Comparison of ENCODE assay signal across 1 cellular context in the genomic region with DNA sequence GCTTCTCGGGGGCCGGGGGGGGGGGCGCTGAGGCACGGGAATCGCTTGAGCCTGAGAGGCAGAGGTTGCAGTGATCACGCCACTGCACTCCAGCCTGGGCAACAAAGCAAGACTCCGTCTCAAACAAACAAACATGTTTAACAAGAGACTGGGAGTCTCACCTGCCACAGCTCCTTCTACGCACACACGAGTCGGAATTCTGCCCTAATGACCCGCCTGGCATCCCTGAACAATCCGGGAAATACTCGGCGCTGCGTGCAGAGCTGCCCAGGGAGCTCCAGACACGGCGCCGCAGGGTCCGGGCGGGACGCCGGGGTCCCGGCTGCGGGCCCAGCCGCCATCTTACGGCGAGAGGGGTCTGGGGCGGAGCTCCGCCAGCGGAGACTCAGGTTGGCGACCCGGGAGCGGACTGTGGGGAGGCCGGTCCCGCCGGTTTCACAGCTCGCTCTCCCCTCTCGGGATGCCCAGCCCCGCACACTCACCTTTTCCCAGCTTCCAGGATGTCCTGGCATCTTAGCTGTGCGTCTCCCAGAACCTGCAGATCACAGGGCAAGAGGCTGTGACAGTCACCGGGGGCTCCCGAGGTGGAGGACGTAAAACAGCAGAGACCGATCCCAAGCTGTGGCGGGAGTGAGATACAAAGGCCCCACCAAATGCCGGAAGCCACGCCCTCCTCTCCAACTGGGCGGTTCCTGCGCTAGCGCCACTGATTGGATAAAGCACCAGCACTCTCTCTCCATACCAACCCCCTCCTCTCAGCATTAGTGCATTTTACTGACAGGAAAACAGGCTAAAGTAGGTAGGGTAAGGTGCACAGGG.
A peak's percentile ranks its signal among the peaks of the same experiment; 100 is the strongest.
TF ChIP-seq lines count a peak whose summit lies in the region.

No MANE protein-coding gene starts in this region.

TF ChIP-seq in HepG2, 621 proteins besides CTCF, POLR2A, EP300 and RAD21 (continued from another document and continues in another):
- TF ChIP-seq, protein P1, sequence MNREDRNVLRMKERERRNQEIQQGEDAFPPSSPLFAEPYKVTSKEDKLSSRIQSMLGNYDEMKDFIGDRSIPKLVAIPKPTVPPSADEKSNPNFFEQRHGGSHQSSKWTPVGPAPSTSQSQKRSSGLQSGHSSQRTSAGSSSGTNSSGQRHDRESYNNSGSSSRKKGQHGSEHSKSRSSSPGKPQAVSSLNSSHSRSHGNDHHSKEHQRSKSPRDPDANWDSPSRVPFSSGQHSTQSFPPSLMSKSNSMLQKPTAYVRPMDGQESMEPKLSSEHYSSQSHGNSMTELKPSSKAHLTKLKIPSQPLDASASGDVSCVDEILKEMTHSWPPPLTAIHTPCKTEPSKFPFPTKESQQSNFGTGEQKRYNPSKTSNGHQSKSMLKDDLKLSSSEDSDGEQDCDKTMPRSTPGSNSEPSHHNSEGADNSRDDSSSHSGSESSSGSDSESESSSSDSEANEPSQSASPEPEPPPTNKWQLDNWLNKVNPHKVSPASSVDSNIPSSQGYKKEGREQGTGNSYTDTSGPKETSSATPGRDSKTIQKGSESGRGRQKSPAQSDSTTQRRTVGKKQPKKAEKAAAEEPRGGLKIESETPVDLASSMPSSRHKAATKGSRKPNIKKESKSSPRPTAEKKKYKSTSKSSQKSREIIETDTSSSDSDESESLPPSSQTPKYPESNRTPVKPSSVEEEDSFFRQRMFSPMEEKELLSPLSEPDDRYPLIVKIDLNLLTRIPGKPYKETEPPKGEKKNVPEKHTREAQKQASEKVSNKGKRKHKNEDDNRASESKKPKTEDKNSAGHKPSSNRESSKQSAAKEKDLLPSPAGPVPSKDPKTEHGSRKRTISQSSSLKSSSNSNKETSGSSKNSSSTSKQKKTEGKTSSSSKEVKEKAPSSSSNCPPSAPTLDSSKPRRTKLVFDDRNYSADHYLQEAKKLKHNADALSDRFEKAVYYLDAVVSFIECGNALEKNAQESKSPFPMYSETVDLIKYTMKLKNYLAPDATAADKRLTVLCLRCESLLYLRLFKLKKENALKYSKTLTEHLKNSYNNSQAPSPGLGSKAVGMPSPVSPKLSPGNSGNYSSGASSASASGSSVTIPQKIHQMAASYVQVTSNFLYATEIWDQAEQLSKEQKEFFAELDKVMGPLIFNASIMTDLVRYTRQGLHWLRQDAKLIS (CRISPR knock-in tag; IDR thresholded peaks at IDR 0.05) = no peak
- TF ChIP-seq, protein P2, sequence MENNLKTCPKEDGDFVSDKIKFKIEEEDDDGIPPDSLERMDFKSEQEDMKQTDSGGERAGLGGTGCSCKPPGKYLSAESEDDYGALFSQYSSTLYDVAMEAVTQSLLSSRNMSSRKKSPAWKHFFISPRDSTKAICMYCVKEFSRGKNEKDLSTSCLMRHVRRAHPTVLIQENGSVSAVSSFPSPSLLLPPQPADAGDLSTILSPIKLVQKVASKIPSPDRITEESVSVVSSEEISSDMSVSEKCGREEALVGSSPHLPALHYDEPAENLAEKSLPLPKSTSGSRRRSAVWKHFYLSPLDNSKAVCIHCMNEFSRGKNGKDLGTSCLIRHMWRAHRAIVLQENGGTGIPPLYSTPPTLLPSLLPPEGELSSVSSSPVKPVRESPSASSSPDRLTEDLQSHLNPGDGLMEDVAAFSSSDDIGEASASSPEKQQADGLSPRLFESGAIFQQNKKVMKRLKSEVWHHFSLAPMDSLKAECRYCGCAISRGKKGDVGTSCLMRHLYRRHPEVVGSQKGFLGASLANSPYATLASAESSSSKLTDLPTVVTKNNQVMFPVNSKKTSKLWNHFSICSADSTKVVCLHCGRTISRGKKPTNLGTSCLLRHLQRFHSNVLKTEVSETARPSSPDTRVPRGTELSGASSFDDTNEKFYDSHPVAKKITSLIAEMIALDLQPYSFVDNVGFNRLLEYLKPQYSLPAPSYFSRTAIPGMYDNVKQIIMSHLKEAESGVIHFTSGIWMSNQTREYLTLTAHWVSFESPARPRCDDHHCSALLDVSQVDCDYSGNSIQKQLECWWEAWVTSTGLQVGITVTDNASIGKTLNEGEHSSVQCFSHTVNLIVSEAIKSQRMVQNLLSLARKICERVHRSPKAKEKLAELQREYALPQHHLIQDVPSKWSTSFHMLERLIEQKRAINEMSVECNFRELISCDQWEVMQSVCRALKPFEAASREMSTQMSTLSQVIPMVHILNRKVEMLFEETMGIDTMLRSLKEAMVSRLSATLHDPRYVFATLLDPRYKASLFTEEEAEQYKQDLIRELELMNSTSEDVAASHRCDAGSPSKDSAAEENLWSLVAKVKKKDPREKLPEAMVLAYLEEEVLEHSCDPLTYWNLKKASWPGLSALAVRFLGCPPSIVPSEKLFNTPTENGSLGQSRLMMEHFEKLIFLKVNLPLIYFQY (CRISPR knock-in tag; IDR thresholded peaks at IDR 0.05; ENCODE audit: borderline replicate concordance) = no peak
- TF ChIP-seq, protein P3, sequence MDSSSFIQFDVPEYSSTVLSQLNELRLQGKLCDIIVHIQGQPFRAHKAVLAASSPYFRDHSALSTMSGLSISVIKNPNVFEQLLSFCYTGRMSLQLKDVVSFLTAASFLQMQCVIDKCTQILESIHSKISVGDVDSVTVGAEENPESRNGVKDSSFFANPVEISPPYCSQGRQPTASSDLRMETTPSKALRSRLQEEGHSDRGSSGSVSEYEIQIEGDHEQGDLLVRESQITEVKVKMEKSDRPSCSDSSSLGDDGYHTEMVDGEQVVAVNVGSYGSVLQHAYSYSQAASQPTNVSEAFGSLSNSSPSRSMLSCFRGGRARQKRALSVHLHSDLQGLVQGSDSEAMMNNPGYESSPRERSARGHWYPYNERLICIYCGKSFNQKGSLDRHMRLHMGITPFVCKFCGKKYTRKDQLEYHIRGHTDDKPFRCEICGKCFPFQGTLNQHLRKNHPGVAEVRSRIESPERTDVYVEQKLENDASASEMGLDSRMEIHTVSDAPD (CRISPR knock-in tag; IDR thresholded peaks at IDR 0.05) = no peak
- TF ChIP-seq MAZ (IDR thresholded peaks at IDR 0.05; ENCODE audit: borderline replicate concordance, low read depth, low read length) (no peak), MAZ (CRISPR knock-in tag; IDR thresholded peaks at IDR 0.05; ENCODE audit: low read depth) (peak; percentile 67), ESRRA (CRISPR knock-in tag; IDR thresholded peaks at IDR 0.05; ENCODE audit: low read depth) (0 out of 2 replicates have a peak, but pooled peaks have one; percentile 44), ZNF557 (CRISPR knock-in tag; IDR thresholded peaks at IDR 0.05) (no peak), TRIM24 (CRISPR knock-in tag; IDR thresholded peaks at IDR 0.05) (no peak), STAT5B (CRISPR knock-in tag; IDR thresholded peaks at IDR 0.05) (no peak), ZNF841 (CRISPR knock-in tag; IDR thresholded peaks at IDR 0.05; ENCODE audit: borderline replicate concordance) (0 out of 2 replicates have a peak, but pooled peaks have one; percentile 49), PITX1 (CRISPR knock-in tag; IDR thresholded peaks at IDR 0.05) (no peak; the same call in 1 of the 2 replicates), SNAPC2 (CRISPR knock-in tag; IDR thresholded peaks at IDR 0.05) (no peak), YEATS2 (CRISPR knock-in tag; IDR thresholded peaks at IDR 0.05; ENCODE audit: borderline replicate concordance) (no peak), LCORL (IDR thresholded peaks at IDR 0.05) (no peak), LCORL (CRISPR knock-in tag; IDR thresholded peaks at IDR 0.05) (peak; percentile 38; the same call in 1 of the 2 replicates), PHF21A (CRISPR knock-in tag; IDR thresholded peaks at IDR 0.05) (no peak), ZNF333 (CRISPR knock-in tag; IDR thresholded peaks at IDR 0.05; ENCODE audit: borderline replicate concordance) (peak; percentile 36; the same call in 1 of the 2 replicates), PAF1 (CRISPR knock-in tag; IDR thresholded peaks at IDR 0.05) (no peak), ZNF383 (CRISPR knock-in tag; IDR thresholded peaks at IDR 0.05; ENCODE audit: borderline replicate concordance) (0 out of 2 replicates have a peak, but pooled peaks have one; percentile 56), TARDBP (CRISPR knock-in tag; IDR thresholded peaks at IDR 0.05) (no peak), FLYWCH1 (CRISPR knock-in tag; IDR thresholded peaks at IDR 0.05) (no peak), SMYD3 (CRISPR knock-in tag; IDR thresholded peaks at IDR 0.05) (no peak), NBN (conservative IDR thresholded peaks at IDR 0.05) (no peak)
- TF ChIP-seq, protein P4, sequence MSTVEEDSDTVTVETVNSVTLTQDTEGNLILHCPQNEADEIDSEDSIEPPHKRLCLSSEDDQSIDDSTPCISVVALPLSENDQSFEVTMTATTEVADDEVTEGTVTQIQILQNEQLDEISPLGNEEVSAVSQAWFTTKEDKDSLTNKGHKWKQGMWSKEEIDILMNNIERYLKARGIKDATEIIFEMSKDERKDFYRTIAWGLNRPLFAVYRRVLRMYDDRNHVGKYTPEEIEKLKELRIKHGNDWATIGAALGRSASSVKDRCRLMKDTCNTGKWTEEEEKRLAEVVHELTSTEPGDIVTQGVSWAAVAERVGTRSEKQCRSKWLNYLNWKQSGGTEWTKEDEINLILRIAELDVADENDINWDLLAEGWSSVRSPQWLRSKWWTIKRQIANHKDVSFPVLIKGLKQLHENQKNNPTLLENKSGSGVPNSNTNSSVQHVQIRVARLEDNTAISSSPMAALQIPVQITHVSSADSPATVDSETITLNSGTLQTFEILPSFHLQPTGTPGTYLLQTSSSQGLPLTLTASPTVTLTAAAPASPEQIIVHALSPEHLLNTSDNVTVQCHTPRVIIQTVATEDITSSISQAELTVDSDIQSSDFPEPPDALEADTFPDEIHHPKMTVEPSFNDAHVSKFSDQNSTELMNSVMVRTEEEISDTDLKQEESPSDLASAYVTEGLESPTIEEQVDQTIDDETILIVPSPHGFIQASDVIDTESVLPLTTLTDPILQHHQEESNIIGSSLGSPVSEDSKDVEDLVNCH (CRISPR knock-in tag; IDR thresholded peaks at IDR 0.05) = no peak
- TF ChIP-seq, protein P5, sequence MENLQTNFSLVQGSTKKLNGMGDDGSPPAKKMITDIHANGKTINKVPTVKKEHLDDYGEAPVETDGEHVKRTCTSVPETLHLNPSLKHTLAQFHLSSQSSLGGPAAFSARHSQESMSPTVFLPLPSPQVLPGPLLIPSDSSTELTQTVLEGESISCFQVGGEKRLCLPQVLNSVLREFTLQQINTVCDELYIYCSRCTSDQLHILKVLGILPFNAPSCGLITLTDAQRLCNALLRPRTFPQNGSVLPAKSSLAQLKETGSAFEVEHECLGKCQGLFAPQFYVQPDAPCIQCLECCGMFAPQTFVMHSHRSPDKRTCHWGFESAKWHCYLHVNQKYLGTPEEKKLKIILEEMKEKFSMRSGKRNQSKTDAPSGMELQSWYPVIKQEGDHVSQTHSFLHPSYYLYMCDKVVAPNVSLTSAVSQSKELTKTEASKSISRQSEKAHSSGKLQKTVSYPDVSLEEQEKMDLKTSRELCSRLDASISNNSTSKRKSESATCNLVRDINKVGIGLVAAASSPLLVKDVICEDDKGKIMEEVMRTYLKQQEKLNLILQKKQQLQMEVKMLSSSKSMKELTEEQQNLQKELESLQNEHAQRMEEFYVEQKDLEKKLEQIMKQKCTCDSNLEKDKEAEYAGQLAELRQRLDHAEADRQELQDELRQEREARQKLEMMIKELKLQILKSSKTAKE (CRISPR knock-in tag; IDR thresholded peaks at IDR 0.05; ENCODE audit: borderline replicate concordance) = no peak
- TF ChIP-seq, protein P6, sequence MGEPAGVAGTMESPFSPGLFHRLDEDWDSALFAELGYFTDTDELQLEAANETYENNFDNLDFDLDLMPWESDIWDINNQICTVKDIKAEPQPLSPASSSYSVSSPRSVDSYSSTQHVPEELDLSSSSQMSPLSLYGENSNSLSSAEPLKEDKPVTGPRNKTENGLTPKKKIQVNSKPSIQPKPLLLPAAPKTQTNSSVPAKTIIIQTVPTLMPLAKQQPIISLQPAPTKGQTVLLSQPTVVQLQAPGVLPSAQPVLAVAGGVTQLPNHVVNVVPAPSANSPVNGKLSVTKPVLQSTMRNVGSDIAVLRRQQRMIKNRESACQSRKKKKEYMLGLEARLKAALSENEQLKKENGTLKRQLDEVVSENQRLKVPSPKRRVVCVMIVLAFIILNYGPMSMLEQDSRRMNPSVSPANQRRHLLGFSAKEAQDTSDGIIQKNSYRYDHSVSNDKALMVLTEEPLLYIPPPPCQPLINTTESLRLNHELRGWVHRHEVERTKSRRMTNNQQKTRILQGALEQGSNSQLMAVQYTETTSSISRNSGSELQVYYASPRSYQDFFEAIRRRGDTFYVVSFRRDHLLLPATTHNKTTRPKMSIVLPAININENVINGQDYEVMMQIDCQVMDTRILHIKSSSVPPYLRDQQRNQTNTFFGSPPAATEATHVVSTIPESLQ (CRISPR knock-in tag; conservative IDR thresholded peaks at IDR 0.05) = no peak
- TF ChIP-seq, protein P7, sequence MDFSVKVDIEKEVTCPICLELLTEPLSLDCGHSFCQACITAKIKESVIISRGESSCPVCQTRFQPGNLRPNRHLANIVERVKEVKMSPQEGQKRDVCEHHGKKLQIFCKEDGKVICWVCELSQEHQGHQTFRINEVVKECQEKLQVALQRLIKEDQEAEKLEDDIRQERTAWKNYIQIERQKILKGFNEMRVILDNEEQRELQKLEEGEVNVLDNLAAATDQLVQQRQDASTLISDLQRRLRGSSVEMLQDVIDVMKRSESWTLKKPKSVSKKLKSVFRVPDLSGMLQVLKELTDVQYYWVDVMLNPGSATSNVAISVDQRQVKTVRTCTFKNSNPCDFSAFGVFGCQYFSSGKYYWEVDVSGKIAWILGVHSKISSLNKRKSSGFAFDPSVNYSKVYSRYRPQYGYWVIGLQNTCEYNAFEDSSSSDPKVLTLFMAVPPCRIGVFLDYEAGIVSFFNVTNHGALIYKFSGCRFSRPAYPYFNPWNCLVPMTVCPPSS (IDR thresholded peaks at IDR 0.05) = no peak
- TF ChIP-seq, protein P8, sequence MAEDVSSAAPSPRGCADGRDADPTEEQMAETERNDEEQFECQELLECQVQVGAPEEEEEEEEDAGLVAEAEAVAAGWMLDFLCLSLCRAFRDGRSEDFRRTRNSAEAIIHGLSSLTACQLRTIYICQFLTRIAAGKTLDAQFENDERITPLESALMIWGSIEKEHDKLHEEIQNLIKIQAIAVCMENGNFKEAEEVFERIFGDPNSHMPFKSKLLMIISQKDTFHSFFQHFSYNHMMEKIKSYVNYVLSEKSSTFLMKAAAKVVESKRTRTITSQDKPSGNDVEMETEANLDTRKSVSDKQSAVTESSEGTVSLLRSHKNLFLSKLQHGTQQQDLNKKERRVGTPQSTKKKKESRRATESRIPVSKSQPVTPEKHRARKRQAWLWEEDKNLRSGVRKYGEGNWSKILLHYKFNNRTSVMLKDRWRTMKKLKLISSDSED (CRISPR knock-in tag; IDR thresholded peaks at IDR 0.05) = no peak
- TF ChIP-seq, protein P9, sequence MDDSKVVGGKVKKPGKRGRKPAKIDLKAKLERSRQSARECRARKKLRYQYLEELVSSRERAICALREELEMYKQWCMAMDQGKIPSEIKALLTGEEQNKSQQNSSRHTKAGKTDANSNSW (CRISPR knock-in tag; IDR thresholded peaks at IDR 0.05; ENCODE audit: borderline replicate concordance) = no peak
- TF ChIP-seq, protein P10, sequence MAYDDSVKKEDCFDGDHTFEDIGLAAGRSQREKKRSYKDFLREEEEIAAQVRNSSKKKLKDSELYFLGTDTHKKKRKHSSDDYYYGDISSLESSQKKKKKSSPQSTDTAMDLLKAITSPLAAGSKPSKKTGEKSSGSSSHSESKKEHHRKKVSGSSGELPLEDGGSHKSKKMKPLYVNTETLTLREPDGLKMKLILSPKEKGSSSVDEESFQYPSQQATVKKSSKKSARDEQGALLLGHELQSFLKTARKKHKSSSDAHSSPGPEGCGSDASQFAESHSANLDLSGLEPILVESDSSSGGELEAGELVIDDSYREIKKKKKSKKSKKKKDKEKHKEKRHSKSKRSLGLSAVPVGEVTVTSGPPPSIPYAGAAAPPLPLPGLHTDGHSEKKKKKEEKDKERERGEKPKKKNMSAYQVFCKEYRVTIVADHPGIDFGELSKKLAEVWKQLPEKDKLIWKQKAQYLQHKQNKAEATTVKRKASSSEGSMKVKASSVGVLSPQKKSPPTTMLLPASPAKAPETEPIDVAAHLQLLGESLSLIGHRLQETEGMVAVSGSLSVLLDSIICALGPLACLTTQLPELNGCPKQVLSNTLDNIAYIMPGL (CRISPR knock-in tag; IDR thresholded peaks at IDR 0.05; ENCODE audit: borderline replicate concordance in 1 of 2, low read depth in 1 of 2) = peak; percentile 53 to 87; a peak in 3 of 4 replicates
